In the genomic region with DNA sequence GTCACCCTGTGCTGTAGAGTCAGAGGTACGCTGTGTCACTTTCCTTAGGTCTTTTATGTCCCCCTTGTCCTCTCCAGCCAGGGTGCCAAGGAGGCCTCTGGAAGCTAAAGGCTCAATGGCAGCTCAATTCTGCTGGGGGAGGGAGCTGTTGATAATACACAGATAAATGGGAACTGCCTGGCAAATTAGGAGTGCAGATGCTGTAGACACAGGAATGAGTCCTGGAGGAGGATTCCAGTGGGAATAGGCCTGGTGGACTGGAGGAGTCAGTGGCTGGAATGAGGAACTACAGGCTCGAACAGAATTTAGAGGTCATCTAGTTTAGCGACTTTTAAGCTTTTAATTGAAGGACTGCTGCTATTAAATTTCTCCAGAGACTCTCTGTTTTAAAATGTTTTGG, we compare ENCODE assay signal across 1 cellular context.
TF ChIP-seq lines count a peak whose summit lies in the region.

No MANE protein-coding gene starts in this region.

TF ChIP-seq in HCT116, 20 proteins besides CTCF, POLR2A, EP300 and RAD21:
- TF ChIP-seq, protein P1, sequence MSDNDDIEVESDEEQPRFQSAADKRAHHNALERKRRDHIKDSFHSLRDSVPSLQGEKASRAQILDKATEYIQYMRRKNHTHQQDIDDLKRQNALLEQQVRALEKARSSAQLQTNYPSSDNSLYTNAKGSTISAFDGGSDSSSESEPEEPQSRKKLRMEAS (IDR thresholded peaks at IDR 0.05), result no peak
- TF ChIP-seq SP1 (IDR thresholded peaks at IDR 0.05; ENCODE audit: low read depth) (no peak), CBX3 (IDR thresholded peaks at IDR 0.05; ENCODE audit: low read depth) (no peak), ZFX (IDR thresholded peaks at IDR 0.05) (no peak), POLR2AphosphoS5 (IDR thresholded peaks at IDR 0.05; ENCODE audit: low read depth, low read length) (no peak), YY1 (IDR thresholded peaks at IDR 0.05; ENCODE audit: extremely low read depth, insufficient replicate concordance, low read depth, low read length) (no peak), FOSL1 (IDR thresholded peaks at IDR 0.05; ENCODE audit: low read depth) (no peak), ELF1 (IDR thresholded peaks at IDR 0.05; ENCODE audit: borderline replicate concordance, low read depth) (no peak), JUND (IDR thresholded peaks at IDR 0.05) (no peak), SIN3A (IDR thresholded peaks at IDR 0.05; ENCODE audit: low read depth) (no peak), CEBPB (IDR thresholded peaks at IDR 0.05; ENCODE audit: low read depth) (no peak), SRF (IDR thresholded peaks at IDR 0.05; ENCODE audit: low read depth) (no peak)
- TF ChIP-seq, protein P2, sequence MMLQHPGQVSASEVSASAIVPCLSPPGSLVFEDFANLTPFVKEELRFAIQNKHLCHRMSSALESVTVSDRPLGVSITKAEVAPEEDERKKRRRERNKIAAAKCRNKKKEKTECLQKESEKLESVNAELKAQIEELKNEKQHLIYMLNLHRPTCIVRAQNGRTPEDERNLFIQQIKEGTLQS (IDR thresholded peaks at IDR 0.05), result no peak
- TF ChIP-seq, protein P3, sequence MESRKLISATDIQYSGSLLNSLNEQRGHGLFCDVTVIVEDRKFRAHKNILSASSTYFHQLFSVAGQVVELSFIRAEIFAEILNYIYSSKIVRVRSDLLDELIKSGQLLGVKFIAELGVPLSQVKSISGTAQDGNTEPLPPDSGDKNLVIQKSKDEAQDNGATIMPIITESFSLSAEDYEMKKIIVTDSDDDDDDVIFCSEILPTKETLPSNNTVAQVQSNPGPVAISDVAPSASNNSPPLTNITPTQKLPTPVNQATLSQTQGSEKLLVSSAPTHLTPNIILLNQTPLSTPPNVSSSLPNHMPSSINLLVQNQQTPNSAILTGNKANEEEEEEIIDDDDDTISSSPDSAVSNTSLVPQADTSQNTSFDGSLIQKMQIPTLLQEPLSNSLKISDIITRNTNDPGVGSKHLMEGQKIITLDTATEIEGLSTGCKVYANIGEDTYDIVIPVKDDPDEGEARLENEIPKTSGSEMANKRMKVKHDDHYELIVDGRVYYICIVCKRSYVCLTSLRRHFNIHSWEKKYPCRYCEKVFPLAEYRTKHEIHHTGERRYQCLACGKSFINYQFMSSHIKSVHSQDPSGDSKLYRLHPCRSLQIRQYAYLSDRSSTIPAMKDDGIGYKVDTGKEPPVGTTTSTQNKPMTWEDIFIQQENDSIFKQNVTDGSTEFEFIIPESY (IDR thresholded peaks at IDR 0.05; ENCODE audit: extremely low read depth, insufficient replicate concordance, low read length), result no peak
